Comparison of ENCODE assay signal across 8 cellular contexts in genomic region chr18:10519999-10520935, GRCh38. TPM values are rescaled to one million over a fixed set of nuclear protein-coding genes. Genes with fewer than 3 reads are reported as not detected.
A peak's percentile ranks its signal among the peaks of the same experiment; 100 is the strongest.
DNase-seq lines count a peak whose midpoint lies in the region; ATAC-seq, FAIRE-seq and TF ChIP-seq lines count a peak whose summit lies in the region.

No MANE protein-coding gene starts in this region.

- H3K27ac Mint-ChIP-seq in astrocyte (ENCODE audit: unreplicated experiment): no peak overlapping the region

- H3K9me3 ChIP-seq in astrocyte (ENCODE audit: insufficient read depth, low read depth, low read length): no peaks in the 10 kb centered on the region
- no peaks in the 10 kb centered on the region for H3K9me3 ChIP-seq in right cardiac atrium (ENCODE audit: control insufficient read depth, low read length)

- H4K20me1 ChIP-seq in astrocyte (ENCODE audit: insufficient read depth, low read length): no peaks in the 10 kb centered on the region

- TF ChIP-seq CTCF in HFF-Myc (IDR thresholded peaks at IDR 0.05; ENCODE audit: low read depth, low read length, missing control alignments) (peak; percentile 88), astrocyte (IDR thresholded peaks at IDR 0.05; ENCODE audit: insufficient read depth, low read depth, low read length) (peak; percentile 87)

- peak; percentile 54 for FAIRE-seq in astrocyte (lab: Jason Lieb, UNC)

- H2AFZ ChIP-seq in astrocyte (ENCODE audit: low read depth, low read length): peak overlapping the region; percentile 0

- whole genome bisulfite sequencing in right cardiac atrium: 24% methylated on average over 17 of the region's 17 CpGs

- peak overlapping the region; percentile 2 for H3K9ac ChIP-seq in astrocyte (ENCODE audit: low read length)

- peak; percentile 75 for DNase-seq in GDM1 (lab: John Stamatoyannopoulos, UW)
- peak; percentile 89 for DNase-seq in HFF-Myc (ENCODE audit: extremely low read depth, low read depth)
- DNase-seq in NCI-H146 treated with DMSO at 0.1 percent for 48 hours (lab: John Stamatoyannopoulos, UW; ENCODE audit: unreplicated experiment): peak; percentile 85
- peak in 4 of 5 donors; percentile 23 to 60 (median 39) for DNase-seq in T-helper 1 cell
- peak; percentile 81 for DNase-seq in astrocyte (ENCODE audit: low read depth)
- peak; percentile 88 to 93 (median 90) for DNase-seq in right cardiac atrium
- peak; percentile 92 for DNase-seq in sciatic nerve (ENCODE audit: low spot score)

- H3K27ac ChIP-seq in astrocyte (ENCODE audit: low read depth, low read length) (no peak overlapping the region), right cardiac atrium (ENCODE audit: low read length) (no peak overlapping the region)

- H3K9me3 Mint-ChIP-seq in astrocyte (ENCODE audit: unreplicated experiment): peaks cover 6% of the 10 kb centered on the region

- peaks cover 21% of the 10 kb centered on the region for H3K4me1 Mint-ChIP-seq in astrocyte (ENCODE audit: low read depth, unreplicated experiment)

- H3K4me2 ChIP-seq in astrocyte (ENCODE audit: low read length): peak overlapping the region; percentile 70

- H3K36me3 ChIP-seq in astrocyte (ENCODE audit: insufficient read depth, low read length): no peaks in the 10 kb centered on the region

- peaks cover 11% of the 10 kb centered on the region for H3K4me1 ChIP-seq in astrocyte (ENCODE audit: insufficient read depth, low read length)
- H3K4me1 ChIP-seq in right cardiac atrium (ENCODE audit: control insufficient read depth, insufficient read depth, low read length): peaks cover 4% of the 10 kb centered on the region

- no peaks in the 10 kb centered on the region for H3K79me2 ChIP-seq in astrocyte (ENCODE audit: insufficient read depth, low read length)

- H3K27me3 ChIP-seq in astrocyte (ENCODE audit: insufficient read depth, low read length) (no peaks in the 10 kb centered on the region), right cardiac atrium (ENCODE audit: control insufficient read depth, insufficient read depth) (no peaks in the 10 kb centered on the region)

- no peaks in the 10 kb centered on the region for H3K36me3 Mint-ChIP-seq in astrocyte (ENCODE audit: low read depth, unreplicated experiment)

- peaks cover 19% of the 10 kb centered on the region for H3K27me3 Mint-ChIP-seq in astrocyte (ENCODE audit: low read depth, unreplicated experiment)

- intact Hi-C loops in right cardiac atrium (cut with DNase I) (loop anchor here (2.0 to 5.0 kb wide), 3 partner anchors 547 to 549 kb away; no protein-coding TSS in a partner anchor), sciatic nerve (cut with DNase I) (loop anchor here (2.0 kb wide), 1 partner anchor 549 kb away; no protein-coding TSS in a partner anchor)

- ATAC-seq in right cardiac atrium (peak; percentile 85 to 87), sciatic nerve (peak; percentile 90), GM19324 (IDR thresholded peaks at IDR 0.05; ENCODE audit: low FRiP score, unreplicated experiment) (no peak)

- H3K4me3 Mint-ChIP-seq in astrocyte (ENCODE audit: unreplicated experiment): no peak overlapping the region

- no peak overlapping the region for H3K4me3 ChIP-seq in HFF-Myc (replicated peaks; ENCODE audit: low read depth, low read length)
- peak overlapping the region; percentile 14 for H3K4me3 ChIP-seq in astrocyte (ENCODE audit: insufficient read depth, low read depth, low read length)
- no peak overlapping the region for H3K4me3 ChIP-seq in right cardiac atrium (ENCODE audit: low read length)

RNA-seq across cellular contexts. Expression of gene NAPG, which starts 5.6 kb away (rescaled TPM):
- total RNA-seq in astrocyte (30.8 and 33.2 TPM in 2 replicates), right cardiac atrium (10 to 100 TPM; 30.2 to 45.8 (median 32.0) TPM), sciatic nerve (40.0 TPM)
- 17.6 TPM for polyA plus RNA-seq in right cardiac atrium

Comparison
In these comparisons a context has a peak if more than half of its experiments do, and no peak if none do; other contexts are left out.
1. DNase-seq: peak in every context shown above with its lines; median percentile 92 in sciatic nerve; 90 in right cardiac atrium; 89 in HFF-Myc; 85 in NCI-H146 treated with DMSO at 0.1 percent for 48 hours; 81 in astrocyte; 75 in GDM1; 39 in T-helper 1 cell.